In the genomic region with DNA sequence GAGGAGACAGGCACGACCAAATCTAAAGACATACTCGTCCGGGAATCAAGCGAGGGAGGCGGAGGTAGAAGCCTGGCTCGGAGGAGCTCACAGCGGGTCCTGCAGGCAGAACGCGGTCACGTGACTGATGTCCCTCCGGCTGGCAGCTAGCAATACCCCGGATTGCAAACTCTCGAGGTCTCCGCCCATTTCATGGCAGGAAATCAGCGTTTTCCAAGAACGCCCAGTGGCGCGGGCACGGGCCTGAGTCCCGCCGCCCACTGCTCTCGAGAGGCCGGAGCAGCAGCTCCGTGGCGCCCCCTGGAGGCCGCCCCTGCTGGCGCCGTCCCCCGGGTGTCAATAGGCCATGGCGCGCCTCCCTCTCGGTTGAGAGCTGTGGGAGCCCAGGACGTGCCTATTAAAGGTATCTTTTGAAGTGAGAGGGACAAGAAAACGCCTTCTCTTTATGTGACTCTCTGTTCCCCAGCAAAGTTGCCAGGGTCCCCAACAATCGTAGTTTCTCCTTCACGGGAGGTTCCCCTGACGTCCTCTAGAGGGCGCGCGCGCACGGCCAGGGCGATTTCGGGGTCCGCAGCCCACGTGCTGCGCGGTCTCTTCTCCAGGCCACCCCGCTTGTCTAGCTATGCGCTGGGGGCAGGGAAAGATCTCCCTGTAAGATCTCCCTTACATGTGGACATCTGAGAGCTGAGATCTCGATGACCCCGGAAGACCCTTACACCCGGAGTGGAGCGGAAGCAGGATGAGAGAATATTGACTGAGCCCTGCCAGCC, we compare ENCODE assay signal across 1 cellular context.
TF ChIP-seq lines count a peak whose summit lies in the region.

No MANE protein-coding gene starts in this region.

TF ChIP-seq in HEK293, 187 proteins besides CTCF, POLR2A, EP300 and RAD21 (continued from another document and continues in another):
- TF ChIP-seq ZBTB49 (tag by site-specific recombination; IDR thresholded peaks at IDR 0.05; ENCODE audit: low read depth): no peak
- no peak for TF ChIP-seq ZNF133 (tag by site-specific recombination; IDR thresholded peaks at IDR 0.05)
- peak; percentile 23; the same call in 1 of the 2 replicates for TF ChIP-seq ZSCAN30 (tag by site-specific recombination; IDR thresholded peaks at IDR 0.05)
- peak; percentile 70 for TF ChIP-seq SP3 (tag by site-specific recombination; IDR thresholded peaks at IDR 0.05)
- no peak for TF ChIP-seq ZBTB48 (tag by site-specific recombination; IDR thresholded peaks at IDR 0.05)
- TF ChIP-seq AEBP2 (tag by site-specific recombination; IDR thresholded peaks at IDR 0.05; ENCODE audit: borderline replicate concordance): no peak
- TF ChIP-seq ZIC2 (tag by site-specific recombination; IDR thresholded peaks at IDR 0.05): peak; percentile 73
- TF ChIP-seq ZNF549 (tag by site-specific recombination; IDR thresholded peaks at IDR 0.05): no peak
- TF ChIP-seq ZFP41 (tag by site-specific recombination; IDR thresholded peaks at IDR 0.05; ENCODE audit: borderline replicate concordance): no peak
- peak; percentile 38; the same call in 1 of the 2 replicates for TF ChIP-seq GLIS2 (tag by site-specific recombination; IDR thresholded peaks at IDR 0.05)
- no peak for TF ChIP-seq ZBTB1 (tag by site-specific recombination; IDR thresholded peaks at IDR 0.05)
- TF ChIP-seq, protein P1, sequence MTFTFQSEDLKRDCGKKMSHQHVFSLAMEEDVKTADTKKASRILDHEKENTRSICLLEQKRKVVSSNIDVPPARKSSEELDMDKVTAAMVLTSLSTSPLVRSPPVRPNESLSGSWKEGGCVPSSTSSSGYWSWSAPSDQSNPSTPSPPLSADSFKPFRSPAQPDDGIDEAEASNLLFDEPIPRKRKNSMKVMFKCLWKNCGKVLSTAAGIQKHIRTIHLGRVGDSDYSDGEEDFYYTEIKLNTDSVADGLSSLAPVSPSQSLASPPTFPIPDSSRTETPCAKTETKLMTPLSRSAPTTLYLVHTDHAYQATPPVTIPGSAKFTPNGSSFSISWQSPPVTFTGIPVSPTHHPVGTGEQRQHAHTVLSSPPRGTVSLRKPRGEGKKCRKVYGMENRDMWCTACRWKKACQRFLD (tag by site-specific recombination; IDR thresholded peaks at IDR 0.05): no peak
- no peak for TF ChIP-seq ZNF776 (tag by site-specific recombination; IDR thresholded peaks at IDR 0.05; ENCODE audit: borderline replicate concordance)
- TF ChIP-seq WT1 (tag by site-specific recombination; IDR thresholded peaks at IDR 0.05): no peak; the same call in 1 of the 2 replicates
- TF ChIP-seq ZNF555 (tag by site-specific recombination; conservative IDR thresholded peaks at IDR 0.05): no peak
- TF ChIP-seq ZNF423 (tag by site-specific recombination; IDR thresholded peaks at IDR 0.05): no peak
- TF ChIP-seq ZNF530 (tag by site-specific recombination; IDR thresholded peaks at IDR 0.05; ENCODE audit: low read depth): no peak
- no peak for TF ChIP-seq ZNF140 (tag by site-specific recombination; IDR thresholded peaks at IDR 0.05)
- TF ChIP-seq ZNF112 (tag by site-specific recombination; IDR thresholded peaks at IDR 0.05): no peak
- TF ChIP-seq ZNF621 (tag by site-specific recombination; IDR thresholded peaks at IDR 0.05): no peak
- TF ChIP-seq ZNF623 (tag by site-specific recombination; IDR thresholded peaks at IDR 0.05): no peak
- TF ChIP-seq ZNF610 (tag by site-specific recombination; IDR thresholded peaks at IDR 0.05; ENCODE audit: borderline replicate concordance): no peak; the same call in 1 of the 2 replicates
- peak; percentile 87 for TF ChIP-seq KLF17 (tag by site-specific recombination; IDR thresholded peaks at IDR 0.05)
- TF ChIP-seq ZNF280D (tag by site-specific recombination; IDR thresholded peaks at IDR 0.05): no peak
- no peak for TF ChIP-seq GLI4 (tag by site-specific recombination; IDR thresholded peaks at IDR 0.05)
- TF ChIP-seq ZNF768 (tag by site-specific recombination; IDR thresholded peaks at IDR 0.05): no peak
- no peak for TF ChIP-seq ZNF37A (tag by site-specific recombination; IDR thresholded peaks at IDR 0.05)
- no peak for TF ChIP-seq ZNF211 (tag by site-specific recombination; IDR thresholded peaks at IDR 0.05; ENCODE audit: low read depth)
- TF ChIP-seq MEIS1 (CRISPR knock-in tag; IDR thresholded peaks at IDR 0.05; ENCODE audit: borderline replicate concordance): no peak; the same call in 1 of the 2 replicates
- no peak for TF ChIP-seq ZSCAN23 (tag by site-specific recombination; IDR thresholded peaks at IDR 0.05)
- TF ChIP-seq ZNF148 (tag by site-specific recombination; IDR thresholded peaks at IDR 0.05; ENCODE audit: borderline replicate concordance): no peak
- no peak for TF ChIP-seq ZNF274 (IDR thresholded peaks at IDR 0.05; ENCODE audit: low read length)
- no peak for TF ChIP-seq ZNF274 (tag by site-specific recombination; IDR thresholded peaks at IDR 0.05; ENCODE audit: borderline replicate concordance)
- TF ChIP-seq ZNF174 (tag by site-specific recombination; IDR thresholded peaks at IDR 0.05): no peak
- TF ChIP-seq, protein P2, sequence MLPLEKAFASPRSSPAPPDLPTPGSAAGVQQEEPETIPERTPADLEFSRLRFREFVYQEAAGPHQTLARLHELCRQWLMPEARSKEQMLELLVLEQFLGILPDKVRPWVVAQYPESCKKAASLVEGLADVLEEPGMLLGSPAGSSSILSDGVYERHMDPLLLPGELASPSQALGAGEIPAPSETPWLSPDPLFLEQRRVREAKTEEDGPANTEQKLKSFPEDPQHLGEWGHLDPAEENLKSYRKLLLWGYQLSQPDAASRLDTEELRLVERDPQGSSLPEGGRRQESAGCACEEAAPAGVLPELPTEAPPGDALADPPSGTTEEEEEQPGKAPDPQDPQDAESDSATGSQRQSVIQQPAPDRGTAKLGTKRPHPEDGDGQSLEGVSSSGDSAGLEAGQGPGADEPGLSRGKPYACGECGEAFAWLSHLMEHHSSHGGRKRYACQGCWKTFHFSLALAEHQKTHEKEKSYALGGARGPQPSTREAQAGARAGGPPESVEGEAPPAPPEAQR (tag by site-specific recombination; IDR thresholded peaks at IDR 0.05): no peak
- TF ChIP-seq ZNF416 (tag by site-specific recombination; IDR thresholded peaks at IDR 0.05): no peak
- no peak for TF ChIP-seq MYNN (tag by site-specific recombination; IDR thresholded peaks at IDR 0.05; ENCODE audit: borderline replicate concordance)
- peak; percentile 92; the same call in 1 of the 2 replicates for TF ChIP-seq ZNF660 (tag by site-specific recombination; IDR thresholded peaks at IDR 0.05)
- TF ChIP-seq, protein P3, sequence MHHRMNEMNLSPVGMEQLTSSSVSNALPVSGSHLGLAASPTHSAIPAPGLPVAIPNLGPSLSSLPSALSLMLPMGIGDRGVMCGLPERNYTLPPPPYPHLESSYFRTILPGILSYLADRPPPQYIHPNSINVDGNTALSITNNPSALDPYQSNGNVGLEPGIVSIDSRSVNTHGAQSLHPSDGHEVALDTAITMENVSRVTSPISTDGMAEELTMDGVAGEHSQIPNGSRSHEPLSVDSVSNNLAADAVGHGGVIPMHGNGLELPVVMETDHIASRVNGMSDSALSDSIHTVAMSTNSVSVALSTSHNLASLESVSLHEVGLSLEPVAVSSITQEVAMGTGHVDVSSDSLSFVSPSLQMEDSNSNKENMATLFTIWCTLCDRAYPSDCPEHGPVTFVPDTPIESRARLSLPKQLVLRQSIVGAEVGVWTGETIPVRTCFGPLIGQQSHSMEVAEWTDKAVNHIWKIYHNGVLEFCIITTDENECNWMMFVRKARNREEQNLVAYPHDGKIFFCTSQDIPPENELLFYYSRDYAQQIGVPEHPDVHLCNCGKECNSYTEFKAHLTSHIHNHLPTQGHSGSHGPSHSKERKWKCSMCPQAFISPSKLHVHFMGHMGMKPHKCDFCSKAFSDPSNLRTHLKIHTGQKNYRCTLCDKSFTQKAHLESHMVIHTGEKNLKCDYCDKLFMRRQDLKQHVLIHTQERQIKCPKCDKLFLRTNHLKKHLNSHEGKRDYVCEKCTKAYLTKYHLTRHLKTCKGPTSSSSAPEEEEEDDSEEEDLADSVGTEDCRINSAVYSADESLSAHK (tag by site-specific recombination; IDR thresholded peaks at IDR 0.05): peak; percentile 42; the same call in 1 of the 2 replicates
- no peak for TF ChIP-seq ZNF433 (tag by site-specific recombination; IDR thresholded peaks at IDR 0.05; ENCODE audit: low read depth)
- TF ChIP-seq SALL2 (tag by site-specific recombination; IDR thresholded peaks at IDR 0.05; ENCODE audit: borderline replicate concordance): no peak
- TF ChIP-seq ZNF571 (tag by site-specific recombination; IDR thresholded peaks at IDR 0.05): no peak
- no peak for TF ChIP-seq ZFP69B (tag by site-specific recombination; IDR thresholded peaks at IDR 0.05)
- TF ChIP-seq ZNF76 (tag by site-specific recombination; IDR thresholded peaks at IDR 0.05; ENCODE audit: borderline replicate concordance, low read depth): peak; percentile 36; the same call in 1 of the 2 replicates
- TF ChIP-seq ZNF404 (tag by site-specific recombination; IDR thresholded peaks at IDR 0.05): no peak
- TF ChIP-seq ZNF521 (tag by site-specific recombination; IDR thresholded peaks at IDR 0.05): no peak
